Comparison of ENCODE assay signal across 1 cellular context in the genomic region with DNA sequence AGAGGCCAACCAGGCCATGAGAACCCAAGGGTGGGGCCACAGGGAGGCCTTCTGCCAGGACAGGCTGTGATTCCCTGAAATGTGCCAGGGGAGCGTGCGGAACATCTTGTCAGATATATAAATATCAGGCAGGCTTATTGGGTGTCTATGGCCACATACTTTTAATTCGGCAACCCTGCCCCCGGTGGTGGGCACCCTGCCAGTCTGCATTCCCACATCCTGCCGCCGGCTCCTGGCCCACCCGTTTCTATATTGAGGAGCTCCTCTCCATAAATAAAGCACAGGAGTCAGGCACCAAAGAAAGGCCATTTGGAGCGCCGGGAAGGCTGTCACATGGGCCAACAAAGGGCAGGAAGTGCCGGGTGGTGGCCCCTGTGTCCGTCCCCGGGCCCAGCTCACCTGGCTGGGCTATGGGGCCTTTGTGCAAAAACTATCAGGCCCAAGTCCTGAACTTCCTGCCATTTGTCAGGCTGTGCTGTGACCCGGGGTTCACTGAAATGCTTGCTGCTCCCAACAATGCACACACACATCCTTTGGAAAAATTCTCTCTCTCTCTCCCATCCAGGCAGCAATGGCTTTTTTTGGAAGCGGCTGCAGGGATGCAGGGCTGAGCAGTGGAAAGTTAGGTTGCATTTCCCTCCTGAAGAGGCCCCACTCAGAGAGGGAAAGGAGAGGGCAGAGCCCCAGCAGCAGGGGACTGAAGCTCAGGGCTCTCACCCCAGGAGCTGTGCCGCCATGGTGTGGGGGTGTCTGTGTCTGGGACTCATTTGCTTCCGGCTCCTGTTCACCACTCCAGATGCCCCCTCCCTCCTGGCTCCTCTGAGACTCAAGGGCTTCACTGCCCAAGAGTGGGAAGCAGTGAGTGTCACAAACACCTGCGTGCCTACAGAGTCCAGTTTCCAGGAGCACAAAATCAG.
TF ChIP-seq lines count a peak whose summit lies in the region.

No MANE protein-coding gene starts in this region.

TF ChIP-seq in GM23338, 12 proteins besides CTCF, POLR2A, EP300 and RAD21:
- no peak for TF ChIP-seq ZNF331 (CRISPR knock-in tag; IDR thresholded peaks at IDR 0.05; ENCODE audit: low read depth)
- TF ChIP-seq ETS1 (IDR thresholded peaks at IDR 0.05), result no peak
- TF ChIP-seq EZH2 (IDR thresholded peaks at IDR 0.05; ENCODE audit: low read depth, unreplicated experiment), result no peak
- TF ChIP-seq ZNF462 (CRISPR knock-in tag; IDR thresholded peaks at IDR 0.05), result no peak
- TF ChIP-seq STAT1 (IDR thresholded peaks at IDR 0.05; ENCODE audit: unreplicated experiment), result no peak
- TF ChIP-seq POLR2AphosphoS5 (IDR thresholded peaks at IDR 0.05; ENCODE audit: low read depth), result no peak
- TF ChIP-seq, protein P1, sequence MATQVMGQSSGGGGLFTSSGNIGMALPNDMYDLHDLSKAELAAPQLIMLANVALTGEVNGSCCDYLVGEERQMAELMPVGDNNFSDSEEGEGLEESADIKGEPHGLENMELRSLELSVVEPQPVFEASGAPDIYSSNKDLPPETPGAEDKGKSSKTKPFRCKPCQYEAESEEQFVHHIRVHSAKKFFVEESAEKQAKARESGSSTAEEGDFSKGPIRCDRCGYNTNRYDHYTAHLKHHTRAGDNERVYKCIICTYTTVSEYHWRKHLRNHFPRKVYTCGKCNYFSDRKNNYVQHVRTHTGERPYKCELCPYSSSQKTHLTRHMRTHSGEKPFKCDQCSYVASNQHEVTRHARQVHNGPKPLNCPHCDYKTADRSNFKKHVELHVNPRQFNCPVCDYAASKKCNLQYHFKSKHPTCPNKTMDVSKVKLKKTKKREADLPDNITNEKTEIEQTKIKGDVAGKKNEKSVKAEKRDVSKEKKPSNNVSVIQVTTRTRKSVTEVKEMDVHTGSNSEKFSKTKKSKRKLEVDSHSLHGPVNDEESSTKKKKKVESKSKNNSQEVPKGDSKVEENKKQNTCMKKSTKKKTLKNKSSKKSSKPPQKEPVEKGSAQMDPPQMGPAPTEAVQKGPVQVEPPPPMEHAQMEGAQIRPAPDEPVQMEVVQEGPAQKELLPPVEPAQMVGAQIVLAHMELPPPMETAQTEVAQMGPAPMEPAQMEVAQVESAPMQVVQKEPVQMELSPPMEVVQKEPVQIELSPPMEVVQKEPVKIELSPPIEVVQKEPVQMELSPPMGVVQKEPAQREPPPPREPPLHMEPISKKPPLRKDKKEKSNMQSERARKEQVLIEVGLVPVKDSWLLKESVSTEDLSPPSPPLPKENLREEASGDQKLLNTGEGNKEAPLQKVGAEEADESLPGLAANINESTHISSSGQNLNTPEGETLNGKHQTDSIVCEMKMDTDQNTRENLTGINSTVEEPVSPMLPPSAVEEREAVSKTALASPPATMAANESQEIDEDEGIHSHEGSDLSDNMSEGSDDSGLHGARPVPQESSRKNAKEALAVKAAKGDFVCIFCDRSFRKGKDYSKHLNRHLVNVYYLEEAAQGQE (IDR thresholded peaks at IDR 0.05; ENCODE audit: unreplicated experiment), result no peak
- no peak for TF ChIP-seq NANOG (IDR thresholded peaks at IDR 0.05; ENCODE audit: borderline replicate concordance)
- no peak for TF ChIP-seq CREB1 (CRISPR knock-in tag; IDR thresholded peaks at IDR 0.05; ENCODE audit: low read depth)
- TF ChIP-seq EZH2phosphoT487 (IDR thresholded peaks at IDR 0.05; ENCODE audit: unreplicated experiment), result no peak
- TF ChIP-seq ZNF114 (CRISPR knock-in tag; IDR thresholded peaks at IDR 0.05), result no peak
- TF ChIP-seq JUNB (IDR thresholded peaks at IDR 0.05; ENCODE audit: unreplicated experiment), result no peak
